7 cellular contexts compared by ENCODE assay signal in the genomic region with DNA sequence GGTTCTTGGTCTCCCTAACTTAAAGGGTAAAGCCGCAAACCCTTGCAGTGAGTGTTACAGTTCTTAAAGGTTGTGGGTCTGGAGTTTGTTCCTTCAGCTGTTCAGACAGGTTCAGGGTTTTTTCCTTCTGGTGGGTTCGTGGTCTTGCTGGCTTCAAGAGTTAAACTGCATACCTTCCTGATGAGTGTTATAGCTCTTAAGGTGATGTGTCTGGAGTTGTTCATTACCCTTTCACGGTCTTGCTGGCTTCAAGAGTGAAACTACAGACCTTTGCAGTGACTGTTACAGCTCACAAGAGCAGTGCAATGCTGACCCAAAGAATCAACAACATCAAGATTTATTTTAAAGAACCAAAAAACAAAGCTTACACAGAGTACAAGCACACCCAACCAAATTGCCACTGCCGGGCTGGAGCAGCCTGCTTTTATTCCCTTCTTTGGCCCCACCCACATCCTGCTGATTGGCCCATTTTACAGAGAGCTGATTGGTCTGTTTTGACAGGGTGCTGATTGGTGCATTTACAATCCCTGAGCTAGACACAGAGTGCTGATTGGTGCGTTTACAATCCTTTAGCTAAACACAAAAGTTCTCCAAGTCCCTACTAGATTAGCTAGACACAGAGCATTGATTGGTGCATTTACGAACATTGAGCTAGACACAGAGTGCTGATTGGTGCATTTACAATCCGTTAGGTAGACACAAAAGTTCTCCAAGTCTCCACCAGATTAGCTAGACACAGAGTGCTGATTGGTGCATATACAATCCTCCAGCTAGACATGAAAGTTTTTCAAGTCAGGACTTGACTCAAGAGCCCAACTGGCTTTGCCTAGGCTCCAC.
DNase-seq lines count a peak whose midpoint lies in the region; ATAC-seq, FAIRE-seq and TF ChIP-seq lines count a peak whose summit lies in the region.
"Not testable (repeated sequence)": the region's sequence is repeated elsewhere in the genome, so short reads cannot be mapped to it uniquely, and the experiment has no call there.

No MANE protein-coding gene starts in this region.

- H4K12ac ChIP-seq in trophoblast cell (ENCODE audit: low read depth, low read length): not testable (repeated sequence)

- not testable (repeated sequence) for H3K9me1 ChIP-seq in keratinocyte (ENCODE audit: control insufficient read depth, extremely low read depth, insufficient read depth, low read length)

- peak overlapping the region; percentile 67 for H3K18ac ChIP-seq in trophoblast cell (ENCODE audit: low read length)

- H3K9ac ChIP-seq in keratinocyte (ENCODE audit: control insufficient read depth, extremely low read depth, insufficient read depth, low read length): peak overlapping the region; percentile 18
- not testable (repeated sequence) for H3K9ac ChIP-seq in trophoblast cell (ENCODE audit: low read length)

- H2AK5ac ChIP-seq in trophoblast cell (ENCODE audit: low read length): peak overlapping the region; percentile 64

- not testable (repeated sequence) for H3K79me2 ChIP-seq in keratinocyte (ENCODE audit: control insufficient read depth, insufficient read depth, low read length); trophoblast cell (ENCODE audit: control insufficient read depth, insufficient read depth, low read length, poor library complexity)

- peak overlapping the region; percentile 33 for H2BK5ac ChIP-seq in trophoblast cell (ENCODE audit: low read depth, low read length, poor library complexity)

- H3K23ac ChIP-seq in trophoblast cell (ENCODE audit: low read length): not testable (repeated sequence)

- not testable (repeated sequence) for H3K4me3 ChIP-seq in choroid plexus epithelial cell (ENCODE audit: low read depth, low read length); keratinocyte (ENCODE audit: control insufficient read depth in 2 of 3, extremely low read depth in 1 of 3, insufficient read depth in 2 of 3, low read depth in 1 of 3, low read length in 3 of 3); trophoblast cell (ENCODE audit: low read depth, low read length)

- H3K4ac ChIP-seq in trophoblast cell (ENCODE audit: low read depth, low read length): peak overlapping the region; percentile 73

- not testable (repeated sequence) for H4K20me1 ChIP-seq in keratinocyte (ENCODE audit: control insufficient read depth, extremely low read depth, insufficient read depth, low read length)

- not testable (repeated sequence) for H3K36me3 Mint-ChIP-seq in T-helper 17 cell (ENCODE audit: low read depth)
- peaks cover 0 to 10% of the 10 kb centered on the region in 2 donors for H3K36me3 Mint-ChIP-seq in activated naive CD4-positive, alpha-beta T cell treated with anti-CD3 and anti-CD28 coated beads, Interleukin-2, amount 50 U/mL, for 72 hours

- FAIRE-seq in keratinocyte (lab: Jason Lieb, UNC): peak; percentile 29

- peak overlapping the region; percentile 99 for H2BK12ac ChIP-seq in trophoblast cell (ENCODE audit: low read length)

- H2BK120ac ChIP-seq in trophoblast cell (ENCODE audit: insufficient read depth, low read length, poor library complexity): peak overlapping the region; percentile 74

- peak overlapping the region; percentile 79 for H4K91ac ChIP-seq in trophoblast cell (ENCODE audit: low read depth, low read length)

- not testable (repeated sequence) for H2AFZ ChIP-seq in keratinocyte (ENCODE audit: control insufficient read depth, low read length); trophoblast cell (ENCODE audit: insufficient read depth, low read length, poor library complexity)

- dilution Hi-C loops in keratinocyte (cut with MboI; ENCODE audit: extremely low pct_ligation_motif_present, low sequenced_read_pairs): not testable (repeated sequence)

- not testable (repeated sequence) for H3K36me3 ChIP-seq in keratinocyte (ENCODE audit: control insufficient read depth in 2 of 2, extremely low read depth in 1 of 2, insufficient read depth in 2 of 2, low read length in 2 of 2); trophoblast cell (ENCODE audit: control insufficient read depth in 1 of 2, insufficient read depth in 2 of 2, low read length in 2 of 2)

- H3K9me3 Mint-ChIP-seq in activated naive CD4-positive, alpha-beta T cell treated with anti-CD3 and anti-CD28 coated beads, Interleukin-2, amount 50 U/mL, for 72 hours: not testable (repeated sequence)

- not testable (repeated sequence) for H3K9me3 ChIP-seq in T-helper 17 cell (ENCODE audit: control insufficient read depth, low read length, poor library complexity, severe bottlenecking); keratinocyte (ENCODE audit: control insufficient read depth, low read depth, low read length)
- H3K9me3 ChIP-seq in trophoblast cell (ENCODE audit: insufficient read depth, low read depth, low read length): peaks cover 10% of the 10 kb centered on the region

- not testable (repeated sequence) for H3K27me3 ChIP-seq in keratinocyte (ENCODE audit: control insufficient read depth, extremely low read depth, insufficient read depth, low read length); trophoblast cell (ENCODE audit: insufficient read depth, low read length)

- peaks cover 14% of the 10 kb centered on the region for H3K79me1 ChIP-seq in trophoblast cell (ENCODE audit: low read length)

- not testable (repeated sequence) for TF ChIP-seq CTCF in choroid plexus epithelial cell (conservative IDR thresholded peaks at IDR 0.05; ENCODE audit: low read depth, low read length); keratinocyte (optimal IDR thresholded peaks at IDR 0.05 in 1 of 3, IDR thresholded peaks at IDR 0.05 in 1 of 3, conservative IDR thresholded peaks at IDR 0.05 in 1 of 3; ENCODE audit: extremely low read depth in 1 of 3, insufficient read depth in 2 of 3, low read length in 3 of 3)

- H3K27ac ChIP-seq in keratinocyte (ENCODE audit: control insufficient read depth, insufficient read depth, low read length) (peak overlapping the region; percentile 76), trophoblast cell (ENCODE audit: low read depth, low read length) (peak overlapping the region; percentile 88)

- peaks cover 17% of the 10 kb centered on the region for H3K4me1 Mint-ChIP-seq in T-helper 17 cell

- no CpG with 5 or more reads among the region's 7 CpGs for WGBS in trophoblast cell (ENCODE audit: extremely low coverage, insufficient coverage, insufficient read length)

- peak overlapping the region; percentile 32 for H4K8ac ChIP-seq in trophoblast cell (ENCODE audit: low read depth, low read length)

- DNase-seq in DMS53 (lab: John Stamatoyannopoulos, UW) (peak; percentile 19), LoVo (ENCODE audit: low spot score) (peak; percentile 21), choroid plexus epithelial cell (ENCODE audit: low read depth) (peak; percentile 42), keratinocyte (ENCODE audit: low read depth, low spot score) (peak; percentile 59), trophoblast cell (peak in 1 of 2 donors; percentile 47)
- not testable (repeated sequence) for DNase-seq in T-helper 17 cell; activated naive CD4-positive, alpha-beta T cell treated with anti-CD3 and anti-CD28 coated beads, Interleukin-2, amount 50 U/mL, for 72 hours (ENCODE audit: low spot score in 2 of 2)

- peaks cover 19% of the 10 kb centered on the region for H3K4me1 ChIP-seq in keratinocyte (ENCODE audit: control insufficient read depth, extremely low read depth, insufficient read depth, low read length)
- H3K4me1 ChIP-seq in trophoblast cell (ENCODE audit: control insufficient read depth in 1 of 2, insufficient read depth in 2 of 2, low read length in 2 of 2): not testable (repeated sequence)

- not testable (repeated sequence) for H3K27me3 Mint-ChIP-seq in T-helper 17 cell

- H3K14ac ChIP-seq in trophoblast cell (ENCODE audit: low read length): peak overlapping the region; percentile 72

- H3K4me2 ChIP-seq in keratinocyte (ENCODE audit: control insufficient read depth, extremely low read depth, insufficient read depth, low read depth, low read length); trophoblast cell (ENCODE audit: low read length): not testable (repeated sequence)

- not testable (repeated sequence) for ATAC-seq in T-helper 17 cell
- ATAC-seq in activated naive CD4-positive, alpha-beta T cell treated with anti-CD3 and anti-CD28 coated beads, Interleukin-2, amount 50 U/mL, for 72 hours: peak; percentile 23 to 35

- peak overlapping the region; percentile 43 for H3K27ac Mint-ChIP-seq in T-helper 17 cell
- not testable (repeated sequence) for H3K27ac Mint-ChIP-seq in activated naive CD4-positive, alpha-beta T cell treated with anti-CD3 and anti-CD28 coated beads, Interleukin-2, amount 50 U/mL, for 72 hours

- not testable (repeated sequence) for H3K4me3 Mint-ChIP-seq in T-helper 17 cell
